Comparison of ENCODE assay signal across 2 cellular contexts in the genomic region with DNA sequence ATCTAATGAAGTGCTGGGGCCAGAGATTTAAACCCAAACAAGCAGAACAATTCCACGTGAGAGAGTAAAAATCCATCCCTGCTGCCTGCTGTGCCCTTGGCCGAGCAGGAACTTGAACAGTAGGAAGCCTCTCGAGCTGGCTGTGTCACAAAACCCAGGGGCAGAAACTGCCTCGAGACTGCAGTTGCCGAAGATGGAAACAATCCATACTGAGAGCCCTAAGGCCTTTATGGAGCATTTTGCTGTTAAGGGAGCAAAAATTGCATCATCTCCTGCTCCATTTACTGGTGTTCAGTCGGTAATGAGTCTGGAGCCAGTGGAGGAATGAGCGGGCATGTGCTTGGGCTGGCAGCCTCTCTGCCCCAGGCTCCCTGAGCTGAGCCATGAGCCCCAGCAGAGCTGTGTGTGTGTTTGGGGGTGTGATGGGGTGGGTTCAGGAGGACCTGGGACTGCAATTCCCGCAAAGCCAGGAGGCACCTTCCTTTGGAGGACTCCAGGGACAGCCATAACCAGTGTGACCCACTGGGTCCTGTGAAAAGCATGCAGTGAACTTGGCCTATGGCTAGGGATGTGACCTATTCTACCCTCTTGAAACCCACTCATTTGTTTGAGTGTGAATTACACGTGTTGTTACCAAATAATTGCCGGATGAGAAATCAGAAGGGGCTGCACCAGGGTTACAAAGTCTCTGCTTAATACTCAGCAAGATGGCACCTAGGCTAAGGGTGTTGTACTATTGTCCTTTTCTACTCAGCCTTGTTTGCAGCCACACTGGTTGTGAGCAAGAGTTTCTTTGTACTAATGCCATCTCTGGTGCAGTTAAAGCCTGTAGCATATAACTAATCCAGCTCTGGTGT.
TF ChIP-seq lines count a peak whose summit lies in the region.

No MANE protein-coding gene starts in this region.

TF ChIP-seq in HepG2, 621 proteins besides CTCF, POLR2A, EP300 and RAD21 (continued from another document):
- no peak for TF ChIP-seq ZMAT5 (CRISPR knock-in tag; IDR thresholded peaks at IDR 0.05; ENCODE audit: borderline replicate concordance, low read depth)
- TF ChIP-seq, protein P1, sequence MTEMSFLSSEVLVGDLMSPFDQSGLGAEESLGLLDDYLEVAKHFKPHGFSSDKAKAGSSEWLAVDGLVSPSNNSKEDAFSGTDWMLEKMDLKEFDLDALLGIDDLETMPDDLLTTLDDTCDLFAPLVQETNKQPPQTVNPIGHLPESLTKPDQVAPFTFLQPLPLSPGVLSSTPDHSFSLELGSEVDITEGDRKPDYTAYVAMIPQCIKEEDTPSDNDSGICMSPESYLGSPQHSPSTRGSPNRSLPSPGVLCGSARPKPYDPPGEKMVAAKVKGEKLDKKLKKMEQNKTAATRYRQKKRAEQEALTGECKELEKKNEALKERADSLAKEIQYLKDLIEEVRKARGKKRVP (CRISPR knock-in tag; IDR thresholded peaks at IDR 0.05): peak in 1 of 2 experiments; percentile 28; a peak in 1 of 4 replicates
- no peak for TF ChIP-seq USF2 (IDR thresholded peaks at IDR 0.05; ENCODE audit: low read depth, low read length)
- no peak for TF ChIP-seq USF2 (CRISPR knock-in tag; IDR thresholded peaks at IDR 0.05; ENCODE audit: borderline replicate concordance)
- TF ChIP-seq, protein P2, sequence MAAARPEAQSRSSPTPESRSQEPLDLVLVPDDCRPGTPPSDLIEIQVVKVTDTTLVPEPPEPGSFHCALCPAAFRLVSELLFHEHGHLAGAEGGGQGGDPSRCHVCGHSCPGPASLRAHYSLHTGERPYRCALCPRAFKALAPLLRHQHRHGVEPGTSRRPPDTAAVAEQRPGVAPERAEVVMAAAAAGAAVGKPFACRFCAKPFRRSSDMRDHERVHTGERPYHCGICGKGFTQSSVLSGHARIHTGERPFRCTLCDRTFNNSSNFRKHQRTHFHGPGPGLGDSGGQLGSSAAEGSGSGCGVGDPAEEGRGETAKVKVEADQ (CRISPR knock-in tag; IDR thresholded peaks at IDR 0.05; ENCODE audit: borderline replicate concordance): no peak

TF ChIP-seq in SK-N-SH treated with all-trans-retinoic acid at 6 μM for 48 hours, 23 proteins besides CTCF, POLR2A, EP300 and RAD21 (continued from another document):
- TF ChIP-seq, protein P3, sequence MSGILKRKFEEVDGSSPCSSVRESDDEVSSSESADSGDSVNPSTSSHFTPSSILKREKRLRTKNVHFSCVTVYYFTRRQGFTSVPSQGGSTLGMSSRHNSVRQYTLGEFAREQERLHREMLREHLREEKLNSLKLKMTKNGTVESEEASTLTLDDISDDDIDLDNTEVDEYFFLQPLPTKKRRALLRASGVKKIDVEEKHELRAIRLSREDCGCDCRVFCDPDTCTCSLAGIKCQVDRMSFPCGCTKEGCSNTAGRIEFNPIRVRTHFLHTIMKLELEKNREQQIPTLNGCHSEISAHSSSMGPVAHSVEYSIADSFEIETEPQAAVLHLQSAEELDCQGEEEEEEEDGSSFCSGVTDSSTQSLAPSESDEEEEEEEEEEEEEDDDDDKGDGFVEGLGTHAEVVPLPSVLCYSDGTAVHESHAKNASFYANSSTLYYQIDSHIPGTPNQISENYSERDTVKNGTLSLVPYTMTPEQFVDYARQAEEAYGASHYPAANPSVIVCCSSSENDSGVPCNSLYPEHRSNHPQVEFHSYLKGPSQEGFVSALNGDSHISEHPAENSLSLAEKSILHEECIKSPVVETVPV (CRISPR knock-in tag; IDR thresholded peaks at IDR 0.05): no peak
- TF ChIP-seq GLIS3 (CRISPR knock-in tag; IDR thresholded peaks at IDR 0.05): no peak
- TF ChIP-seq ZFP30 (CRISPR knock-in tag; IDR thresholded peaks at IDR 0.05): no peak
- no peak for TF ChIP-seq ZFP3 (CRISPR knock-in tag; IDR thresholded peaks at IDR 0.05)
- TF ChIP-seq TCF4 (CRISPR knock-in tag; IDR thresholded peaks at IDR 0.05; ENCODE audit: borderline replicate concordance): no peak
- TF ChIP-seq, protein P4, sequence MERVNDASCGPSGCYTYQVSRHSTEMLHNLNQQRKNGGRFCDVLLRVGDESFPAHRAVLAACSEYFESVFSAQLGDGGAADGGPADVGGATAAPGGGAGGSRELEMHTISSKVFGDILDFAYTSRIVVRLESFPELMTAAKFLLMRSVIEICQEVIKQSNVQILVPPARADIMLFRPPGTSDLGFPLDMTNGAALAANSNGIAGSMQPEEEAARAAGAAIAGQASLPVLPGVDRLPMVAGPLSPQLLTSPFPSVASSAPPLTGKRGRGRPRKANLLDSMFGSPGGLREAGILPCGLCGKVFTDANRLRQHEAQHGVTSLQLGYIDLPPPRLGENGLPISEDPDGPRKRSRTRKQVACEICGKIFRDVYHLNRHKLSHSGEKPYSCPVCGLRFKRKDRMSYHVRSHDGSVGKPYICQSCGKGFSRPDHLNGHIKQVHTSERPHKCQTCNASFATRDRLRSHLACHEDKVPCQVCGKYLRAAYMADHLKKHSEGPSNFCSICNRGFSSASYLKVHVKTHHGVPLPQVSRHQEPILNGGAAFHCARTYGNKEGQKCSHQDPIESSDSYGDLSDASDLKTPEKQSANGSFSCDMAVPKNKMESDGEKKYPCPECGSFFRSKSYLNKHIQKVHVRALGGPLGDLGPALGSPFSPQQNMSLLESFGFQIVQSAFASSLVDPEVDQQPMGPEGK (CRISPR knock-in tag; IDR thresholded peaks at IDR 0.05; ENCODE audit: borderline replicate concordance): no peak
- TF ChIP-seq TOX (CRISPR knock-in tag; IDR thresholded peaks at IDR 0.05; ENCODE audit: borderline replicate concordance): no peak
- TF ChIP-seq RARB (CRISPR knock-in tag; IDR thresholded peaks at IDR 0.05): no peak
- TF ChIP-seq SNAI2 (CRISPR knock-in tag; IDR thresholded peaks at IDR 0.05): no peak
- TF ChIP-seq CSDC2 (CRISPR knock-in tag; IDR thresholded peaks at IDR 0.05): no peak
- no peak for TF ChIP-seq ISL1 (CRISPR knock-in tag; IDR thresholded peaks at IDR 0.05)
